9 cellular contexts compared by ENCODE assay signal in the genomic region with DNA sequence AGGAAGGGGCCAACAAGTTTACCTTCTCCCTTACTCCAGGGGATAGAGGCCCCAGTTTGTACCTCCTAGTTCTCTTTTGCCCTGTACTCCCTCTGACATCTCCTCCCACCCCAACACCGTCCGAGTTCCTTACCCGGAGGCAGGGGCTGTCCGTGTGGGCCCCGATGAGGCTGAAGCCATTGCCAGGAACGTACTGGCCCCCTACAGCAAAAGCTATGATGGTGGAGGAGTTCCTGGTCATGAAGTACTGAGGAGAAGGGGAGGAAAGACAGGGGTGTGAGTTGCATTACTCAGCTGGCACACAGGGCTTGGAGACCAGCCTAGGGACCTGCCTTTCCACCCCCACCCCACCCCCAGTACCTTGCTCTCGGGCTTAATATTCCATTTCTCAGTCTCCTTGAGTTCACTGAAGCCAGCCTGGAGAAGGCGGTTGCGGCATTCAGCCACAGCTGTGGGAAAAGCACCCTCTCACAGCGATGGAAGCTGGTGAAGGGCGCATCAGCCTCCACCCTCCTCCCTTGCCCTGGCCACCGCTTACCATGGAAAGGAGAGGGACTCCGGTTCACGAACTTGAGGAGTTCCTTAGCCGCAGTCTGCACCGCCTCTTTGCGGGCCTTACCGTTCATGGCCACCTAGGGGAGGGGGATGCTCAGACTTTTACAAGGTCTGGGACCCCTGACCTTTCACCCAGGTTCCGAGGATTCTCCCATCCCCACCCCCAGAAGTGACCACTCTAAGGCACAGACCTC. TPM values are rescaled to one million over a fixed set of nuclear protein-coding genes. Genes with fewer than 3 reads are reported as not detected.
DNase-seq lines count a peak whose midpoint lies in the region; ATAC-seq, FAIRE-seq and TF ChIP-seq lines count a peak whose summit lies in the region.
"Had no signal": no experiment of that assay in that cellular context is flagged by ENCODE, and none has a peak within 500 bp of the region (broad histone marks: within the 10 kb centered on the region; RNA-seq: fewer than 3 reads in every experiment).

No MANE protein-coding gene starts in this region.

- H3K9ac ChIP-seq in H1 (replicated peaks in 1 of 4; ENCODE audit: extremely low read depth in 1 of 4, low read depth in 3 of 4, low read length in 3 of 4) = peak overlapping the region in 3 of 4 experiments; percentile 41 to 85 (median 77); a peak in 6 of 7 replicates

- no peaks in the 10 kb centered on the region for H3K9me3 ChIP-seq in CD8-positive, alpha-beta T cell (ENCODE audit: low read length)
- H3K9me3 ChIP-seq in PC-9 (ENCODE audit: insufficient read depth, low read depth) = no peaks in the 10 kb centered on the region
- H3K9me3 ChIP-seq in H1 (ENCODE audit: insufficient read depth in 2 of 2, low read depth in 1 of 2, low read length in 1 of 2) = no peaks in the 10 kb centered on the region
- H3K9me3 ChIP-seq in neutrophil = no peaks in the 10 kb centered on the region

- H3K4me2 ChIP-seq in PC-9 (peak overlapping the region; percentile 97), H1 (ENCODE audit: insufficient read depth in 1 of 2, low read depth in 2 of 2, low read length in 2 of 2) (peak overlapping the region; percentile 84 to 86)

- peak overlapping the region; percentile 97 for H3K4me3 ChIP-seq in CD8-positive, alpha-beta T cell (ENCODE audit: low read depth, low read length)
- H3K4me3 ChIP-seq in PC-9 = peak overlapping the region; percentile 82
- peak overlapping the region; percentile 82 to 99 (median 84) for H3K4me3 ChIP-seq in H1 (ENCODE audit: extremely low read depth in 1 of 4, insufficient read depth in 2 of 4, low read depth in 3 of 4, low read length in 4 of 4)
- peak overlapping the region; percentile 74 to 77 for H3K4me3 ChIP-seq in neutrophil (ENCODE audit: low read depth in 1 of 2, low read length in 1 of 2)

- H2BK12ac ChIP-seq in H1 (ENCODE audit: low read depth, low read length) = no peak overlapping the region

- H3K27me3 ChIP-seq in CD8-positive, alpha-beta T cell (ENCODE audit: insufficient read depth, low read length) = no peaks in the 10 kb centered on the region
- H3K27me3 ChIP-seq in PC-9 (ENCODE audit: insufficient read depth, low read depth) = no peaks in the 10 kb centered on the region
- no peaks in the 10 kb centered on the region; a peak in 1 of 7 replicates for H3K27me3 ChIP-seq in H1 (replicated peaks in 1 of 4; ENCODE audit: control insufficient read depth in 3 of 4, extremely low read depth in 1 of 4, insufficient read depth in 3 of 4, low read length in 3 of 4)
- peaks cover 13% of the 10 kb centered on the region for H3K27me3 ChIP-seq in neutrophil

- peak in 2 of 7 experiments; percentile 16 to 19 for DNase-seq in CD8-positive, alpha-beta T cell
- DNase-seq in PC-9 = no peak
- DNase-seq in H1 (ENCODE audit: low read depth in 1 of 2, low spot score in 2 of 2) = no peak
- DNase-seq in NCI-H524 (lab: John Stamatoyannopoulos, UW) = no peak
- DNase-seq in effector CD8-positive, alpha-beta T cell (lab: John Stamatoyannopoulos, UW) = no peak
- DNase-seq in HCEC 1CT = no peak
- DNase-seq in hepatic stellate cell (ENCODE audit: low spot score) = no peak

- no peaks in the 10 kb centered on the region for H3K9me3 Mint-ChIP-seq in CD8-positive, alpha-beta T cell

- no peak overlapping the region for H3K4ac ChIP-seq in H1 (replicated peaks; ENCODE audit: insufficient read length, low read depth, low read length)

- H3K18ac ChIP-seq in H1 (ENCODE audit: extremely low read depth, low read length) = no peak overlapping the region; the same call in 1 of the 2 replicates

- no peak overlapping the region for H2BK5ac ChIP-seq in H1 (ENCODE audit: low read depth, low read length)

- no peak overlapping the region for H2AK5ac ChIP-seq in H1 (ENCODE audit: low read depth, low read length)

- no peak overlapping the region for H2BK15ac ChIP-seq in H1 (ENCODE audit: low read length)

- no TSS peak for BruUV-seq in PC-9 (replicated peaks; lab: Mats Ljungman, UMichigan)

- no peak overlapping the region; the same call in 1 of the 2 replicates for H4K8ac ChIP-seq in H1 (ENCODE audit: extremely low read depth, insufficient read depth, low read length)

- no peak overlapping the region for H3K14ac ChIP-seq in H1 (ENCODE audit: insufficient read length)

- CTCF ChIA-PET in CD8-positive, alpha-beta T cell (lab: Charles Lee) = interaction anchor here (0.6 to 1.4 kb wide), 5 partner anchors 16 to 217 kb away, joined by 3 to 5 read pairs (median 3); partner anchors contain the start of gene SLC23A3
- CTCF ChIA-PET in PC-9 (lab: Charles Lee) = interaction anchor here (0.6 to 2.7 kb wide), 4 partner anchors 100 to 495 kb away, joined by 3 to 14 read pairs (median 5); partner anchors contain the start of gene GMPPA
- CTCF ChIA-PET in H1 (lab: Charles Lee; ENCODE audit: partially characterized antibody) = interaction anchor here (0.6 to 8.0 kb wide), 10 partner anchors 15 to 228 kb away, joined by 3 to 142 read pairs (median 7); a partner anchor contains a TSS

- WGBS in H1 (ENCODE audit: extremely low coverage in 1 of 2, insufficient coverage in 1 of 2, insufficient read length in 1 of 2, insufficient replicate concordance in 2 of 2, low coverage in 1 of 2, low lambda C conversion rate in 2 of 2, missing lambda C conversion rate in 1 of 2), 2 experiments = 71% methylated on average over 13 of the region's 19 CpGs; no CpG with 5 or more reads in 1 of the 2 experiments

- no peak for ATAC-seq in CD8-positive, alpha-beta T cell

- intact Hi-C loops in CD8-positive, alpha-beta T cell (cut with DNase I, micrococcal nuclease) = loop anchor here (1.0 to 5.0 kb wide), 12 partner anchors 89 to 1169 kb away; partner anchors contain the start of genes ANKZF1 (in 2 of the 2), ATG9A (in 2 of the 2), RNF25 (in 2 of the 2) and STK36 (in 2 of the 2)
- intact Hi-C loops in PC-9 (cut with micrococcal nuclease; ENCODE audit: unreplicated experiment) = loop anchor here (1.0 to 5.0 kb wide), 2 partner anchors 89 to 226 kb away; partner anchors contain the start of gene NHEJ1

- no peaks in the 10 kb centered on the region for H3K9me2 ChIP-seq in PC-9 (ENCODE audit: insufficient read depth)

- POLR2A ChIA-PET in CD8-positive, alpha-beta T cell (lab: Charles Lee) = interaction anchor here (1.7 to 1.9 kb wide), 3 partner anchors 55 to 180 kb away, joined by 5 to 8 read pairs (median 6); partner anchors contain the start of genes DNAJB2 and ZFAND2B
- POLR2A ChIA-PET in PC-9 (lab: Charles Lee; ENCODE audit: unreplicated experiment) = interaction anchor here (0.6 kb wide), 2 partner anchors 18 to 19 kb away, joined by 3 to 4 read pairs; no protein-coding TSS in a partner anchor
- POLR2A ChIA-PET in H1 (lab: Charles Lee; ENCODE audit: partially characterized antibody) = interaction anchor here (1.1 to 2.0 kb wide), 7 partner anchors 8 to 143 kb away, joined by 3 to 6 read pairs (median 4); partner anchors contain the start of genes GLB1L and STK16

- H3K4me1 ChIP-seq in CD8-positive, alpha-beta T cell (ENCODE audit: insufficient read depth, low read length) = peaks cover 22% of the 10 kb centered on the region
- H3K4me1 ChIP-seq in PC-9 (replicated peaks; ENCODE audit: insufficient read depth) (peaks cover 6% of the 10 kb centered on the region; the same call in 1 of the 2 replicates), H1 (replicated peaks in 1 of 4; ENCODE audit: control insufficient read depth in 3 of 4, insufficient read depth in 4 of 4, low read length in 3 of 4) (peaks cover 0 to 14% (median 4%) of the 10 kb centered on the region in 4 experiments; a peak in 5 of 7 replicates), neutrophil (ENCODE audit: control insufficient read depth in 1 of 2, insufficient read depth in 1 of 2, low read depth in 1 of 2, low read length in 1 of 2) (peaks cover 14 to 18% of the 10 kb centered on the region in 2 experiments)

- peaks cover 37% of the 10 kb centered on the region for H3K36me3 ChIP-seq in CD8-positive, alpha-beta T cell (ENCODE audit: insufficient read depth, low read length)
- H3K36me3 ChIP-seq in PC-9 (ENCODE audit: low read depth) (peaks cover 14% of the 10 kb centered on the region; the same call in 1 of the 2 replicates), H1 (ENCODE audit: control insufficient read depth in 2 of 4, insufficient read depth in 4 of 4, low read length in 3 of 4) (peaks cover 11 to 19% (median 13%) of the 10 kb centered on the region in 4 experiments; a peak in 7 of 8 replicates), neutrophil (no peaks in the 10 kb centered on the region)

- H3K27ac Mint-ChIP-seq in CD8-positive, alpha-beta T cell = peak overlapping the region; percentile 96

- peaks cover 3% of the 10 kb centered on the region for H3K23me2 ChIP-seq in H1 (ENCODE audit: low read depth, low read length)

- H3F3A ChIP-seq in PC-9 (ENCODE audit: insufficient read depth, low read depth) = peaks cover 6% of the 10 kb centered on the region; the same call in 1 of the 2 replicates

- H2AFZ ChIP-seq in PC-9 = peak overlapping the region; percentile 91
- peak overlapping the region; percentile 27; the same call in 1 of the 2 replicates for H2AFZ ChIP-seq in H1 (ENCODE audit: low read length)

- H3K23ac ChIP-seq in H1 (ENCODE audit: insufficient read length) = no peak overlapping the region

- peaks cover 23% of the 10 kb centered on the region for H3K4me1 Mint-ChIP-seq in CD8-positive, alpha-beta T cell (ENCODE audit: low read depth)

- H3K79me1 ChIP-seq in H1 (ENCODE audit: low read depth, low read length) = peaks cover 2% of the 10 kb centered on the region

- no peaks in the 10 kb centered on the region for H3K27me3 Mint-ChIP-seq in CD8-positive, alpha-beta T cell (ENCODE audit: low read depth)

- no peak for TF ChIP-seq RAD21 in H1 (IDR thresholded peaks at IDR 0.05 in 1 of 2, conservative IDR thresholded peaks at IDR 0.05 in 1 of 2; ENCODE audit: low read depth in 2 of 2, low read length in 2 of 2)

- no peak for TF ChIP-seq POLR2A in H1 (IDR thresholded peaks at IDR 0.05; ENCODE audit: control extremely low read depth in 1 of 2, low read depth in 2 of 2, low read length in 2 of 2)

- H3K27ac ChIP-seq in CD8-positive, alpha-beta T cell (ENCODE audit: low read depth, low read length) = peak overlapping the region; percentile 92
- peak overlapping the region; percentile 81 for H3K27ac ChIP-seq in PC-9
- no peak overlapping the region for H3K27ac ChIP-seq in H1 (ENCODE audit: low read depth, low read length)
- H3K27ac ChIP-seq in neutrophil = peak overlapping the region; percentile 88

- H3K79me2 ChIP-seq in PC-9 (ENCODE audit: low read depth) (peaks cover 11% of the 10 kb centered on the region; the same call in 1 of the 2 replicates), H1 (ENCODE audit: control insufficient read depth in 1 of 2, insufficient read depth in 2 of 2, low read length in 2 of 2) (no peaks in the 10 kb centered on the region)

- peaks cover 53% of the 10 kb centered on the region for H3K36me3 Mint-ChIP-seq in CD8-positive, alpha-beta T cell

- no peak for TF ChIP-seq CTCF in CD8-positive, alpha-beta T cell (IDR thresholded peaks at IDR 0.05)
- TF ChIP-seq CTCF in PC-9 (conservative IDR thresholded peaks at IDR 0.05) (no peak), H1 (IDR thresholded peaks at IDR 0.05; ENCODE audit: control extremely low read depth in 1 of 3, insufficient read depth in 1 of 3, low read depth in 1 of 3, low read length in 3 of 3) (no peak), neutrophil (IDR thresholded peaks at IDR 0.05) (no peak)

- H4K91ac ChIP-seq in H1 (replicated peaks; ENCODE audit: insufficient read length, low read length) = no peak overlapping the region

- no peak overlapping the region for H4K5ac ChIP-seq in H1 (ENCODE audit: insufficient read length, low read depth, low read length)

- FAIRE-seq in H1 (lab: Jason Lieb, UNC) = no peak

- H2BK120ac ChIP-seq in H1 (replicated peaks; ENCODE audit: low read depth, low read length) = no peak overlapping the region

- no peak for TF ChIP-seq EP300 in H1 (IDR thresholded peaks at IDR 0.05; ENCODE audit: borderline replicate concordance in 1 of 2, low read depth in 2 of 2, low read length in 2 of 2)

- no peak overlapping the region for H3K56ac ChIP-seq in H1 (replicated peaks; ENCODE audit: insufficient read length, low read depth, low read length)

- peak overlapping the region; percentile 92 for H3K4me3 Mint-ChIP-seq in CD8-positive, alpha-beta T cell

- no peak overlapping the region for H2BK20ac ChIP-seq in H1 (ENCODE audit: low read length)

- peaks cover 4% of the 10 kb centered on the region; the same call in 1 of the 2 replicates for H4K20me1 ChIP-seq in PC-9 (ENCODE audit: insufficient read depth)
- H4K20me1 ChIP-seq in H1 (replicated peaks in 1 of 2; ENCODE audit: control insufficient read depth in 1 of 2, insufficient read depth in 2 of 2, low read length in 2 of 2) = peaks cover 0 to 3% of the 10 kb centered on the region in 2 experiments

RNA-seq across cellular contexts. Expression of gene DNPEP, which starts 1.0 kb away (rescaled TPM):
- 100 to 1,000 TPM; 101 to 108 TPM for total RNA-seq in CD8-positive, alpha-beta T cell
- 99.1 and 107 TPM in 2 replicates for total RNA-seq in PC-9 (2021)
- total RNA-seq in H1 (2021; fragmentation: NEBNext Ultra II Directional; extraction: Animal tissue kit (Norgen Biotek cat#: 25700)) = 59.8 and 64.2 TPM in 2 replicates
- polyA plus RNA-seq in H1 (2011; rRNA removed) = 109 and 142 TPM in 2 replicates
- polyA plus RNA-seq in H1 (2011; cell fraction: cytosol; rRNA removed) = 96.0 TPM
- 161 TPM for polyA plus RNA-seq in H1 (2011; cell fraction: nucleus; rRNA removed)
- 58.5 to 91.4 TPM (median 86.2 TPM) in 4 replicates for polyA plus RNA-seq in H1 (2012, experiment 1 of 2)
- 101 TPM for polyA plus RNA-seq in H1 (2012, experiment 2 of 2)
- polyA plus RNA-seq in H1 (2013, experiment 1 of 2) = 58.4 TPM
- polyA plus RNA-seq in H1 (2013, experiment 2 of 2) = 61.5 TPM
- 69.7 and 71.8 TPM in 2 replicates for polyA minus RNA-seq in H1 (2011; rRNA and poly(A)+ RNA removed)
- 32.7 TPM for polyA minus RNA-seq in H1 (2011; cell fraction: cytosol; rRNA and poly(A)+ RNA removed)
- 55.3 TPM for polyA minus RNA-seq in H1 (2011; cell fraction: nucleus; rRNA and poly(A)+ RNA removed)

RNA-seq across cellular contexts. Expression of gene DES, which starts 31.5 kb away (rescaled TPM):
- total RNA-seq in CD8-positive, alpha-beta T cell = not detected
- 0.60 TPM in 1 of 2 replicates, not detected in the other for total RNA-seq in PC-9 (2021)
- 1.5 and 1.8 TPM in 2 replicates for total RNA-seq in H1 (2021; fragmentation: NEBNext Ultra II Directional; extraction: Animal tissue kit (Norgen Biotek cat#: 25700))
- polyA plus RNA-seq in H1 (2011; rRNA removed) = 3.8 and 4.3 TPM in 2 replicates
- 5.0 TPM for polyA plus RNA-seq in H1 (2011; cell fraction: cytosol; rRNA removed)
- polyA plus RNA-seq in H1 (2011; cell fraction: nucleus; rRNA removed) = 3.5 TPM
- polyA plus RNA-seq in H1 (2012, experiment 1 of 2) = 2.0 to 3.8 TPM (median 3.0 TPM) in 4 replicates
- 1.8 TPM for polyA plus RNA-seq in H1 (2012, experiment 2 of 2)
- polyA plus RNA-seq in H1 (2013, experiment 1 of 2) = 1.2 TPM
- polyA plus RNA-seq in H1 (2013, experiment 2 of 2) = 2.2 TPM
- polyA minus RNA-seq in H1 (2011; rRNA and poly(A)+ RNA removed) = 7.1 and 14.3 TPM in 2 replicates
- polyA minus RNA-seq in H1 (2011; cell fraction: cytosol; rRNA and poly(A)+ RNA removed) = 5.7 TPM
- 2.7 TPM for polyA minus RNA-seq in H1 (2011; cell fraction: nucleus; rRNA and poly(A)+ RNA removed)

RNA-seq across cellular contexts. Expression of gene SPEG, which starts 47.9 kb away (rescaled TPM):
- total RNA-seq in CD8-positive, alpha-beta T cell = 10 to 100 TPM; 18.1 to 21.8 TPM
- total RNA-seq in PC-9 (2021) = 46.8 and 55.8 TPM in 2 replicates
- total RNA-seq in H1 (2021; fragmentation: NEBNext Ultra II Directional; extraction: Animal tissue kit (Norgen Biotek cat#: 25700)) = 32.0 and 36.7 TPM in 2 replicates
- 19.9 and 37.1 TPM in 2 replicates for polyA plus RNA-seq in H1 (2011; rRNA removed)
- polyA plus RNA-seq in H1 (2011; cell fraction: cytosol; rRNA removed) = 41.0 TPM
- 98.6 TPM for polyA plus RNA-seq in H1 (2011; cell fraction: nucleus; rRNA removed)
- polyA plus RNA-seq in H1 (2012, experiment 1 of 2) = 20.0 to 41.3 TPM (median 36.9 TPM) in 4 replicates
- polyA plus RNA-seq in H1 (2012, experiment 2 of 2) = 18.5 TPM
- 41.2 TPM for polyA plus RNA-seq in H1 (2013, experiment 1 of 2)
- polyA plus RNA-seq in H1 (2013, experiment 2 of 2) = 36.3 TPM
- polyA minus RNA-seq in H1 (2011; rRNA and poly(A)+ RNA removed) = 7.1 and 12.4 TPM in 2 replicates
- 13.4 TPM for polyA minus RNA-seq in H1 (2011; cell fraction: cytosol; rRNA and poly(A)+ RNA removed)
- 39.5 TPM for polyA minus RNA-seq in H1 (2011; cell fraction: nucleus; rRNA and poly(A)+ RNA removed)

RNA-seq across cellular contexts. Expression of gene RESP18, which starts 54.2 kb away (rescaled TPM):
- total RNA-seq in CD8-positive, alpha-beta T cell = not detected
- not detected in 2 replicates for total RNA-seq in PC-9 (2021)
- total RNA-seq in H1 (2021; fragmentation: NEBNext Ultra II Directional; extraction: Animal tissue kit (Norgen Biotek cat#: 25700)) = not detected in 2 replicates
- 0.11 TPM in 1 of 2 replicates, not detected in the other for polyA plus RNA-seq in H1 (2011; rRNA removed)
- 0.10 TPM for polyA plus RNA-seq in H1 (2011; cell fraction: cytosol; rRNA removed)
- polyA plus RNA-seq in H1 (2011; cell fraction: nucleus; rRNA removed) = not detected
- not detected in 4 replicates for polyA plus RNA-seq in H1 (2012, experiment 1 of 2)
- not detected for polyA plus RNA-seq in H1 (2012, experiment 2 of 2)
- polyA plus RNA-seq in H1 (2013, experiment 1 of 2) = not detected
- not detected for polyA plus RNA-seq in H1 (2013, experiment 2 of 2)
- 0.35 TPM in 1 of 2 replicates, not detected in the other for polyA minus RNA-seq in H1 (2011; rRNA and poly(A)+ RNA removed)
- polyA minus RNA-seq in H1 (2011; cell fraction: cytosol; rRNA and poly(A)+ RNA removed) = not detected
- not detected for polyA minus RNA-seq in H1 (2011; cell fraction: nucleus; rRNA and poly(A)+ RNA removed)
- total RNA-seq: LHCN-M2 had no signal
